33 cellular contexts compared by ENCODE assay signal in genomic region chr11:1446623-1447022, GRCh38.
"Had no signal": no experiment of that assay in that cellular context is flagged by ENCODE, and none has a peak within 500 bp of the region (broad histone marks: within the 10 kb centered on the region; RNA-seq: fewer than 3 reads in every experiment).

No MANE protein-coding gene starts in this region.

- H3K9me3 Mint-ChIP-seq: activated CD4-positive, alpha-beta memory T cell treated with anti-CD3 and anti-CD28 coated beads, Interleukin-2, amount 10 ng/mL, durations not matched to agents 7 days and 5 days; activated CD4-positive, alpha-beta T cell treated with anti-CD3 and anti-CD28 coated beads, Interleukin-2, amount 10 ng/mL, durations not matched to agents 7 days and 5 days; activated T-cell treated with anti-CD3 and anti-CD28 coated beads, Interleukin-2, amount 50 U/mL, for 4 hours; activated T-helper 17 cell treated with anti-CD3 and anti-CD28 coated beads, Interleukin-2, amount 50 U/mL, for 72 hours; central memory CD8-positive, alpha-beta T cell; dendritic cell treated with granulocyte-macrophage colony-stimulating factor and Interleukin-4, amounts not matched to agents 40 ng/mL and 50 ng/mL, for 4 days; effector memory CD8-positive, alpha-beta T cell; WTC11 had no signal

- H3K27ac Mint-ChIP-seq: activated CD4-positive, alpha-beta memory T cell treated with anti-CD3 and anti-CD28 coated beads, Interleukin-2, amount 10 ng/mL, durations not matched to agents 7 days and 5 days; activated CD4-positive, alpha-beta T cell treated with anti-CD3 and anti-CD28 coated beads, Interleukin-2, amount 10 ng/mL, durations not matched to agents 7 days and 5 days; activated naive CD8-positive, alpha-beta T cell; activated T-helper 17 cell treated with anti-CD3 and anti-CD28 coated beads, Interleukin-2, amount 50 U/mL, for 72 hours; dendritic cell treated with granulocyte-macrophage colony-stimulating factor and Interleukin-4, amounts not matched to agents 40 ng/mL and 50 ng/mL, for 4 days; effector memory CD8-positive, alpha-beta T cell; WTC11 had no signal

- H3K4me1 ChIP-seq: esophagus muscularis mucosa, foreskin keratinocyte, gastrocnemius medialis, heart right ventricle had no signal

- H3K36me3 ChIP-seq: brain microvascular endothelial cell, esophagus muscularis mucosa, gastrocnemius medialis, heart right ventricle had no signal

- H3K27me3 ChIP-seq: brain microvascular endothelial cell, dorsolateral prefrontal cortex, hepatocyte had no signal

- H3K4me3 Mint-ChIP-seq: activated CD4-positive, alpha-beta memory T cell treated with anti-CD3 and anti-CD28 coated beads, Interleukin-2, amount 10 ng/mL, durations not matched to agents 7 days and 5 days; activated CD4-positive, alpha-beta T cell treated with anti-CD3 and anti-CD28 coated beads, Interleukin-2, amount 10 ng/mL, durations not matched to agents 7 days and 5 days; activated naive CD8-positive, alpha-beta T cell; activated T-cell treated with anti-CD3 and anti-CD28 coated beads, Interleukin-2, amount 50 U/mL, for 4 hours; activated T-helper 17 cell treated with anti-CD3 and anti-CD28 coated beads, Interleukin-2, amount 50 U/mL, for 72 hours; central memory CD8-positive, alpha-beta T cell; dendritic cell treated with granulocyte-macrophage colony-stimulating factor and Interleukin-4, amounts not matched to agents 40 ng/mL and 50 ng/mL, for 4 days; effector memory CD8-positive, alpha-beta T cell; WTC11 had no signal

- H3K27me3 Mint-ChIP-seq: activated CD4-positive, alpha-beta memory T cell treated with anti-CD3 and anti-CD28 coated beads, Interleukin-2, amount 10 ng/mL, durations not matched to agents 7 days and 5 days; activated CD4-positive, alpha-beta T cell treated with anti-CD3 and anti-CD28 coated beads, Interleukin-2, amount 10 ng/mL, durations not matched to agents 7 days and 5 days; activated naive CD8-positive, alpha-beta T cell; activated T-helper 17 cell treated with anti-CD3 and anti-CD28 coated beads, Interleukin-2, amount 50 U/mL, for 72 hours; central memory CD8-positive, alpha-beta T cell; effector memory CD8-positive, alpha-beta T cell had no signal

- H3K4me3 ChIP-seq: coronary artery, dorsolateral prefrontal cortex, esophagus muscularis mucosa, gastrocnemius medialis, heart right ventricle, hepatocyte had no signal

- H3K4me1 Mint-ChIP-seq: activated CD4-positive, alpha-beta memory T cell treated with anti-CD3 and anti-CD28 coated beads, Interleukin-2, amount 10 ng/mL, durations not matched to agents 7 days and 5 days; activated CD4-positive, alpha-beta T cell treated with anti-CD3 and anti-CD28 coated beads, Interleukin-2, amount 10 ng/mL, durations not matched to agents 7 days and 5 days; activated T-helper 17 cell treated with anti-CD3 and anti-CD28 coated beads, Interleukin-2, amount 50 U/mL, for 72 hours; central memory CD8-positive, alpha-beta T cell; WTC11 had no signal

- H3K27ac ChIP-seq: brain microvascular endothelial cell, coronary artery, esophagus muscularis mucosa, foreskin keratinocyte, gastrocnemius medialis, heart right ventricle, hepatocyte had no signal

- DNase-seq: activated CD4-positive, alpha-beta memory T cell treated with anti-CD3 and anti-CD28 coated beads, Interleukin-2, amount 10 ng/mL, durations not matched to agents 7 days and 5 days; activated CD4-positive, alpha-beta T cell treated with anti-CD3 and anti-CD28 coated beads for 1 hour; activated CD4-positive, alpha-beta T cell treated with anti-CD3 and anti-CD28 coated beads for 4 hours; activated CD4-positive, alpha-beta T cell treated with anti-CD3 and anti-CD28 coated beads, Interleukin-2, amount 10 ng/mL, durations not matched to agents 7 days and 5 days; activated CD4-positive, alpha-beta T cell treated with anti-CD3 and anti-CD28 coated beads, Interleukin-2, amount 50 U/mL, for 4 hours; activated CD8-positive, alpha-beta memory T cell treated with anti-CD3 and anti-CD28 coated beads, Interleukin-2, amount 50 U/mL, for 48 hours; activated effector memory CD4-positive, alpha-beta T cell treated with Interleukin-2 at 50 U/mL for 16 hours; activated gamma-delta T cell treated with Interleukin-2 at 50 U/mL for 16 hours; activated naive CD4-positive, alpha-beta T cell treated with anti-CD3 and anti-CD28 coated beads, Interleukin-2, amount 50 U/mL, for 16 hours; activated naive CD4-positive, alpha-beta T cell treated with Interleukin-2 at 50 U/mL for 16 hours; activated T-cell treated with anti-CD3 and anti-CD28 coated beads for 4 hours; activated T-cell treated with anti-CD3 and anti-CD28 coated beads, Interleukin-2, amount 50 U/mL, for 4 hours; amniotic stem cell; anterior cingulate cortex; brain microvascular endothelial cell; dorsolateral prefrontal cortex; effector CD4-positive, alpha-beta T cell; effector memory CD8-positive, alpha-beta T cell; erythroblast; foreskin keratinocyte; gastrocnemius medialis; heart right ventricle; T-helper 2 cell had no signal

- FAIRE-seq: astrocyte, bronchial epithelial cell had no signal

- H3K36me3 Mint-ChIP-seq: activated naive CD8-positive, alpha-beta T cell had no signal

- H3K9me3 ChIP-seq: esophagus muscularis mucosa, gastrocnemius medialis, heart right ventricle had no signal
